17 cellular contexts compared by ENCODE assay signal in the genomic region with DNA sequence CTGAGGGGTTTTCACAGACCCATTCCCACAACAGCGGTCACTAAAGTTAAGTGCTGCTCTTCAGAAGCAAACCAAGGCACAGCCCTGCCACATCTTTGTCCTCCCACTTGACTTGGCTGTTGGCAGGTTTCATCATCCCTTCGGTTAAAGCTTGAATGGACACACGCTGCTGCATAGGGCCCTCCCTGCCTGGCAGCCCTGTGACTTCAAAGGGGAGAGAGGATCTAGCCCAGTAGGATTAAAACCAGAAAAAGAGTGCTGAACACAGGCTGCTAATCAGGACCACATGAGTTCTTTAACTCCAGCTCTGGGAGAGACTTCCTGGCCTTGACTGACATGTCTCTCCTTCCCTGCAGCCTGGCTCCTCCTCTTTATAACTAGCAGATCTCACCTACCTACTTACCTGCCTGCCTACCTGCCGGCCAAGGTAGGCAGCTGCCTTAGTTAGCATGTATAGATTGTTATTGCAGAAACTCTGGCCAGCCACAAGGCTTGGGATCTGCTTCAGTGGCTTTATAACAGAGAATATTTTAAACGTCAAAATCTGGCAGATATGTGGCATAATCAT. TPM values are rescaled to one million over a fixed set of nuclear protein-coding genes. Genes with fewer than 3 reads are reported as not detected.
DNase-seq lines count a peak whose midpoint lies in the region; ATAC-seq and TF ChIP-seq lines count a peak whose summit lies in the region.
"Had no signal": no experiment of that assay in that cellular context is flagged by ENCODE, and none has a peak within 500 bp of the region (broad histone marks: within the 10 kb centered on the region; RNA-seq: fewer than 3 reads in every experiment).

No MANE protein-coding gene starts in this region.

- H3K9me3 ChIP-seq in RWPE2 (ENCODE audit: severe bottlenecking): no peaks in the 10 kb centered on the region
- no peaks in the 10 kb centered on the region for H3K9me3 ChIP-seq in esophagus (ENCODE audit: control insufficient read depth in 2 of 2, insufficient read depth in 1 of 2, low read depth in 1 of 2, low read length in 1 of 2)
- H3K9me3 ChIP-seq in smooth muscle cell (replicated peaks; ENCODE audit: low read depth): no peaks in the 10 kb centered on the region
- H3K9me3 ChIP-seq: A549 had no signal

- H3K4me3 ChIP-seq in RWPE2 (ENCODE audit: severe bottlenecking) (no peak overlapping the region), esophagus (ENCODE audit: low read depth in 1 of 2, low read length in 2 of 2) (no peak overlapping the region), smooth muscle cell (no peak overlapping the region)
- H3K4me3 ChIP-seq: A549 had no signal

- 46% methylated on average over 5 of the region's 5 CpGs for WGBS in esophagus, 2 donors
- WGBS in smooth muscle cell (ENCODE audit: low lambda C conversion rate): 36% methylated on average over 5 of the region's 5 CpGs

- no peak overlapping the region for H3K27ac ChIP-seq in RWPE2 (ENCODE audit: poor library complexity, severe bottlenecking)
- H3K27ac ChIP-seq in esophagus (ENCODE audit: low read depth in 2 of 2, low read length in 1 of 2): peak overlapping the region; percentile 24 to 59
- H3K27ac ChIP-seq in smooth muscle cell (ENCODE audit: low read depth): peak overlapping the region; percentile 49
- H3K27ac ChIP-seq: A549, KMS-11 had no signal

- H3K36me3 ChIP-seq in RWPE2 (ENCODE audit: low read depth) (no peaks in the 10 kb centered on the region), esophagus (ENCODE audit: control insufficient read depth in 2 of 2, insufficient read depth in 2 of 2, low read length in 1 of 2) (no peaks in the 10 kb centered on the region), smooth muscle cell (ENCODE audit: low read depth) (no peaks in the 10 kb centered on the region)

- no peaks in the 10 kb centered on the region for H3K4me1 ChIP-seq in RWPE2 (ENCODE audit: insufficient read depth, poor library complexity, severe bottlenecking)
- no peaks in the 10 kb centered on the region for H3K4me1 ChIP-seq in esophagus (ENCODE audit: control insufficient read depth in 2 of 2, insufficient read depth in 2 of 2, low read length in 1 of 2)
- H3K4me1 ChIP-seq in smooth muscle cell (ENCODE audit: low read depth): no peaks in the 10 kb centered on the region
- H3K4me1 ChIP-seq: A549 had no signal

- peak; percentile 14 for DNase-seq in NOMO-1 treated with DMSO at 0.1 percent for 48 hours (lab: John Stamatoyannopoulos, UW; ENCODE audit: unreplicated experiment)
- DNase-seq in NOMO-1 treated with dmso at 0.1 percent for 144 hours (lab: John Stamatoyannopoulos, UW; ENCODE audit: unreplicated experiment): no peak
- no peak for DNase-seq in RWPE2 (ENCODE audit: low spot score)
- DNase-seq in smooth muscle cell (lab: John Stamatoyannopoulos, UW; ENCODE audit: unreplicated experiment): no peak
- no peak for DNase-seq in central memory CD4-positive, alpha-beta T cell
- DNase-seq in middle frontal gyrus (ENCODE audit: extremely low spot score, low spot score): no peak
- no peak for DNase-seq in stimulated activated naive CD4-positive, alpha-beta T cell (lab: John Stamatoyannopoulos, UW)
- DNase-seq: activated CD8-positive, alpha-beta memory T cell treated with anti-CD3 and anti-CD28 coated beads for 24 hours; activated naive CD4-positive, alpha-beta T cell treated with Interleukin-2 at 50 U/mL for 16 hours; caudate nucleus; erythroblast; NCI-H2081; stimulated activated CD8-positive, alpha-beta memory T cell treated with anti-CD3 and anti-CD28 coated beads, Interleukin-4, amount 100 ng/mL, for 48 hours; T1000 had no signal

- 0 out of 3 replicates have a peak, but pooled peaks have one; percentile 33 for ATAC-seq in RWPE2 (ENCODE audit: low read depth)
- ATAC-seq: A549 had no signal

- H3K27me3 ChIP-seq in RWPE2 (ENCODE audit: insufficient read depth, poor library complexity, severe bottlenecking) (no peaks in the 10 kb centered on the region), esophagus (ENCODE audit: control insufficient read depth in 1 of 2, insufficient read depth in 2 of 2, low read length in 2 of 2) (no peaks in the 10 kb centered on the region), smooth muscle cell (ENCODE audit: low read depth) (no peaks in the 10 kb centered on the region)

- no peak for TF ChIP-seq CTCF in RWPE2 (IDR thresholded peaks at IDR 0.05; ENCODE audit: poor library complexity, severe bottlenecking)
- TF ChIP-seq CTCF in smooth muscle cell (IDR thresholded peaks at IDR 0.05; ENCODE audit: borderline replicate concordance, insufficient read depth, poor library complexity, severe bottlenecking): no peak

- H2AFZ ChIP-seq in smooth muscle cell (ENCODE audit: low read depth): no peak overlapping the region

- H3K9ac ChIP-seq in smooth muscle cell (ENCODE audit: low read depth): no peak overlapping the region
- H3K9ac ChIP-seq: KMS-11 had no signal

- H4K20me1 ChIP-seq in smooth muscle cell (ENCODE audit: low read depth): no peaks in the 10 kb centered on the region

- H3K79me2 ChIP-seq in smooth muscle cell (ENCODE audit: low read depth): no peaks in the 10 kb centered on the region

- no peaks in the 10 kb centered on the region for H3F3A ChIP-seq in smooth muscle cell (ENCODE audit: low read depth)

- peak overlapping the region; percentile 9 for H3K4me2 ChIP-seq in smooth muscle cell
- H3K4me2 ChIP-seq: A549, KMS-11 had no signal

RNA-seq across cellular contexts. Expression of a gene that starts 49.6 kb away (rescaled TPM):
- polyA plus RNA-seq in esophagus (1 to 10 TPM; 2.2 to 2.3 TPM), smooth muscle cell (9.2 and 14.4 TPM in 2 replicates)
- total RNA-seq in smooth muscle cell: 11.0 and 13.9 TPM in 2 replicates
- polyA plus RNA-seq: A549 had no signal
